ENCODE assay signal across 9 cellular contexts in the genomic region with DNA sequence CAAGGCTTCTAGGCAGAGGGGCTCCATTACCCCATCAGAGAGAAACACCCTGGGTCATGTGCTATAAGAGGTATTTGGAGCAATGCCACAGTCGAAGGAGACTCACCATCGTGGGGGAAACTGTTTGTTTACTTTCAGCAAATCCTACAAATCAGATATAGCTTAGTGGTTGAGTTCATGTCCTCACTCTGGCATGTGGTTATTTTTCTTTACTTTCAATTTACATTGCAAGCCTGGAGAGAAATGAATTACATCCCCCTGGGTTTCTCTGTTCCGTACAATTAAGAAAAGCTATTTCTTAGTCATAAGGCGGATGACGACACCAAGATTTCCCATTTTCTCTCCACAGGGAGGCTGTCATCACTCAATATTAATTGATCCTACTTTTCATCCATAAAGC. TPM values are rescaled to one million over a fixed set of nuclear protein-coding genes. Genes with fewer than 3 reads are reported as not detected.
DNase-seq lines count a peak whose midpoint lies in the region; ATAC-seq, FAIRE-seq and TF ChIP-seq lines count a peak whose summit lies in the region.
"Had no signal": no experiment of that assay in that cellular context is flagged by ENCODE, and none has a peak within 500 bp of the region (broad histone marks: within the 10 kb centered on the region; RNA-seq: fewer than 3 reads in every experiment).

No MANE protein-coding gene starts in this region.

- POLR2A ChIA-PET in AG04450 (lab: Yijun Ruan, JAX): interaction anchor here (0.5 to 2.4 kb wide), 10 partner anchors 20 to 407 kb away, joined by 3 to 13 read pairs (median 3); a partner anchor contains a TSS

- H3K27ac ChIP-seq in AG04450 (ENCODE audit: low read depth, low read length): peak overlapping the region; percentile 94
- H3K27ac ChIP-seq: ovary had no signal

- DNase-seq in AG04450 (ENCODE audit: low read depth, low spot score): peak; percentile 95
- peak; percentile 49 for DNase-seq in RCC 7860 (ENCODE audit: low spot score)
- DNase-seq in fibroblast of the aortic adventitia (ENCODE audit: low read depth): peak; percentile 74
- DNase-seq in DMS114 treated with DMSO at 0.1 percent for 48 hours (lab: John Stamatoyannopoulos, UW; ENCODE audit: unreplicated experiment): no peak
- no peak for DNase-seq in NCI-H128 (lab: John Stamatoyannopoulos, UW; ENCODE audit: unreplicated experiment)
- DNase-seq in OCI-M2 (lab: John Stamatoyannopoulos, UW; ENCODE audit: unreplicated experiment): no peak
- no peak for DNase-seq in NCI-H2196 treated with DMSO at 0.1 percent for 48 hours (lab: John Stamatoyannopoulos, UW; ENCODE audit: unreplicated experiment)
- DNase-seq: ovary had no signal

- TF ChIP-seq CTCF in AG04450 (IDR thresholded peaks at IDR 0.05; ENCODE audit: low read depth, low read length): no peak
- no peak for TF ChIP-seq CTCF in fibroblast of the aortic adventitia (IDR thresholded peaks at IDR 0.05; ENCODE audit: insufficient read depth, low read length)

- no peaks in the 10 kb centered on the region for H3K27me3 ChIP-seq in AG04450 (ENCODE audit: control insufficient read depth, insufficient read depth, low read length)
- H3K27me3 ChIP-seq: ovary had no signal

- peak; percentile 65 for ATAC-seq in GM19395 (IDR thresholded peaks at IDR 0.05; ENCODE audit: unreplicated experiment)

- CTCF ChIA-PET in AG04450 (lab: Charles Lee): interaction anchor here (0.6 to 1.9 kb wide), 6 partner anchors 19 to 187 kb away, joined by 3 to 6 read pairs (median 4); no protein-coding TSS in a partner anchor

- H3K9me3 ChIP-seq in AG04450 (ENCODE audit: control insufficient read depth, insufficient read depth, low read length): no peaks in the 10 kb centered on the region
- H3K9me3 ChIP-seq: ovary had no signal

- FAIRE-seq in RCC 7860 (lab: Jason Lieb, UNC): no peak

- no peak overlapping the region for H3K4me3 ChIP-seq in AG04450 (ENCODE audit: low read depth, low read length)
- H3K4me3 ChIP-seq in fibroblast of the aortic adventitia (ENCODE audit: low read depth, low read length): no peak overlapping the region
- H3K4me3 ChIP-seq: ovary had no signal

RNA-seq across cellular contexts. Expression of a gene that starts 36.9 kb away (rescaled TPM):
- polyA plus RNA-seq in AG04450 (2011; rRNA removed): 97.3 and 110 TPM in 2 replicates
- polyA minus RNA-seq in AG04450 (2011; rRNA and poly(A)+ RNA removed): 91.8 and 101 TPM in 2 replicates
- total RNA-seq in fibroblast of the aortic adventitia (ENCODE audit: low replicate concordance): 47.7 and 54.7 TPM in 2 replicates

Comparison
In these comparisons a context has a peak if more than half of its experiments do, and no peak if none do; other contexts are left out.
1. DNase-seq: peak in AG04450 (single experiment), RCC 7860 (single experiment) and fibroblast of the aortic adventitia (single experiment); none in DMS114 treated with DMSO at 0.1 percent for 48 hours (single experiment), NCI-H128 (single experiment), OCI-M2 (single experiment) and NCI-H2196 treated with DMSO at 0.1 percent for 48 hours (single experiment).